In the genomic region with DNA sequence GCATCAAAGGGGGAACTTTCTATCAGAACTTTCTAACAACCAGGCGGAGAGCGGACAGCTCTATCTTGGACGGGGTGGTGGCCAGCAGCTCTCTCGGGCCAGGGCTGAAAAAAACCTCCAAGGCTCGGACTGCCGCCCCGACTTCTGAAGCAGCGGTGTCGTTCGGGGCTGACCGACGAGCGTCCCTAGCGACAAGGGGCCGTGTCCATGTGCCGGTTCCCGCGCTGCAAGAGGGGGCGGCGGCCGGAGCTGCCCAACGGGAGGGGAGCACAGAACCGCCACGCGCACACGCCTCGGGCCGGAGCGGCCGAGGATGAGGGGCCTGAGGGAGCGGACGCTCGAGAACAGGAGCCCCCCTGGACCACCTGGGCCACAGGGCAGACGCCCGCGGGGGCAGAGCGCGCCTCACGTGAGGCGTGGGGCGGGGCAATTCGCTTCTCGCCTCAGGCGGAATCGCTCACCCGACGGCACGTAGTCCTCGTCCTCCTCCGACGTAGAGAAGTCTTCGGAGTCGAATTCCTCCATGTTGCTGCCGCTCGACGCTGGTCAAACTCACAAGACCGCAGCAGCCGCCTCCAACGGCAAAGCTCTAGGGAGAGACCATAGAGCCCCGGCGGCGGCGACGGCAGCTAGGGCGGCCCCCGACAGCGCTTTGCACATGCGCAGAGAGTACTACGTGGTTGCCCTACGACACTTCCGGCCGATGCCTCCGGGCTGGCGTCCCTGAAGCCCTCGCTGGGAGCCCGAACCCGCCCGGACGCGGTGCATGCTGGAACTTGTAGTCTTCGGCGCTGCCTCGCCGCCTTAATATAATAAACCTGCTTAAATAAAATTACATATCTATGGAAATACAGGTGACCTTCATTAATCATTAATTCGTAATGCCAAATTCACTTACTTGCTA, we compare ENCODE assay signal across 8 cellular contexts. TPM values are rescaled to one million over a fixed set of nuclear protein-coding genes. Genes with fewer than 3 reads are reported as not detected.
DNase-seq lines count a peak whose midpoint lies in the region; ATAC-seq, FAIRE-seq and TF ChIP-seq lines count a peak whose summit lies in the region.

A gene (minus strand): TSS at position 676 of the 904 bp plus-strand sequence. CDS start 151 bp downstream, at position 525.

- peaks cover 0 to 4% (median 0%) of the 10 kb centered on the region in 9 donors for H3K36me3 ChIP-seq in heart right ventricle
- no peaks in the 10 kb centered on the region for H3K36me3 ChIP-seq in upper lobe of right lung

- intact Hi-C loops in heart right ventricle (cut with DNase I) (loop anchor here in 1 of 10 donors (1.0 kb wide), 1 partner anchor 84 kb away; no protein-coding TSS in a partner anchor), posterior vena cava (cut with DNase I) (no loop called here), upper lobe of right lung (cut with DNase I) (no loop called here)

- FAIRE-seq in GM12891 (lab: Jason Lieb, UNC): peak; percentile 93

- TF ChIP-seq CTCF in heart right ventricle (IDR thresholded peaks at IDR 0.05) (peak in 1 of 9 donors; percentile 15), upper lobe of right lung (IDR thresholded peaks at IDR 0.05) (peak; percentile 4)

- H3K9me3 ChIP-seq in heart right ventricle (no peaks in the 10 kb centered on the region), upper lobe of right lung (no peaks in the 10 kb centered on the region)

- H3K27me3 ChIP-seq in heart right ventricle: no peaks in the 10 kb centered on the region
- no peaks in the 10 kb centered on the region for H3K27me3 ChIP-seq in upper lobe of right lung

- H3K27ac ChIP-seq in heart right ventricle: peak within 1 kb of the TSS; percentile 88 to 99 (median 95)
- H3K27ac ChIP-seq in upper lobe of right lung: peak within 1 kb of the TSS; percentile 99

- TF ChIP-seq POLR2A in GM12891 (IDR thresholded peaks at IDR 0.05; ENCODE audit: low read depth, low read length): no peak

- 1% methylated on average over 85 of the region's 85 CpGs for WGBS in heart right ventricle, 2 donors

- peak; percentile 95 for DNase-seq in GM12891 (ENCODE audit: insufficient read length, low spot score)
- DNase-seq in NCI-H146 (lab: John Stamatoyannopoulos, UW): peak; percentile 90
- DNase-seq in T-helper 1 cell: peak; percentile 92 to 96 (median 94)
- DNase-seq in amniotic epithelial cell (ENCODE audit: low read depth): peak; percentile 87
- peak; percentile 96 for DNase-seq in heart right ventricle
- DNase-seq in posterior vena cava (ENCODE audit: low spot score): peak; percentile 99
- peak; percentile 98 for DNase-seq in upper lobe of right lung

- ATAC-seq in HG02840 (IDR thresholded peaks at IDR 0.05; ENCODE audit: low FRiP score, unreplicated experiment) (peak; percentile 93), heart right ventricle (peak; percentile 97 to 99 (median 98)), upper lobe of right lung (peak; percentile 97)

- H3K4me3 ChIP-seq in heart right ventricle: peak within 1 kb of the TSS; percentile 57 to 99 (median 88)
- peak within 1 kb of the TSS; percentile 90 for H3K4me3 ChIP-seq in upper lobe of right lung

- H3K4me1 ChIP-seq in heart right ventricle: peaks cover 0 to 38% (median 26%) of the 10 kb centered on the region in 9 donors
- peaks cover 3% of the 10 kb centered on the region for H3K4me1 ChIP-seq in upper lobe of right lung

TF ChIP-seq in GM12891, 5 proteins besides CTCF, POLR2A, EP300 and RAD21:
- TF ChIP-seq POU2F2 (IDR thresholded peaks at IDR 0.05; ENCODE audit: low read depth, low read length) (0 out of 2 replicates have a peak, but pooled peaks have one; percentile 53), POLR2AphosphoS5 (IDR thresholded peaks at IDR 0.05; ENCODE audit: low read depth, low read length) (peak; percentile 40; the same call in 1 of the 2 replicates), SPI1 (IDR thresholded peaks at IDR 0.05; ENCODE audit: low read depth, low read length) (no peak)

RNA-seq across cellular contexts. Expression of the gene that starts here (rescaled TPM):
- polyA plus RNA-seq in GM12891 (2012; ENCODE audit: low read depth, missing spikeins): 43.8 TPM
- total RNA-seq in heart right ventricle (10 to 100 TPM; 19.0 to 27.8 (median 24.9) TPM), posterior vena cava (10 to 100 TPM; 45.3 to 54.4 TPM), upper lobe of right lung (49.0 TPM)
- polyA plus RNA-seq in heart right ventricle: 10 to 100 TPM; 38.6 to 63.6 TPM

Comparison
In these comparisons a context has a peak if more than half of its experiments do, and no peak if none do; other contexts are left out.
1. Peak in every context shown above with its lines: DNase-seq, ATAC-seq, H3K4me3 ChIP-seq and H3K27ac ChIP-seq.